In the genomic region with DNA sequence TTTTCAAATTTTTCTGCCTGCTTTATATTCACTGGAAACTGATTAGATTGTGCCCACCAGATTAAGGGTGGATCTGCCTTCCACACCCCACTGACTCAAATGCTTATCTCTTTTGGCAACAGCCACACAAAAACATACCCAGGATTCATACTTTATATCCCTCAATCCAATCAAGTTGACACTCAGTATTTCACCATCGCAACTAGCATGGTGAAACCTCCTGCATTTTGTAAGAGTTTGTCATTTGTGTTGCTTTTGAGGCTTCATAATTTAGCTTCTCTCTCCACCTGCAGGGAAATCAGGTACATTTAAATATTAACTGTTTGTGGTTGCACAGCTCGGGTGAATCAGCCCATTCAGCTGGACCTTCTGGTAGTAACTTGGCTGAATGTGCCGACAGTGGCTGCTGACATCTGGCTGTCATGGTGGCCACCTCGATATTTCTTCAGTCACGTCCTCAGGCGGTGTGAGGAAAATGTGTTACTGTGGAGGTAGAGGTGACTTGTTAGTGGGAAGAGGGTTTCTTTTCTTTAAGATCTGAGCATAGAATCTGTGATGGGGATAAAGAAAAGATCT, we compare ENCODE assay signal across 21 cellular contexts.
"Had no signal": no experiment of that assay in that cellular context is flagged by ENCODE, and none has a peak within 500 bp of the region (broad histone marks: within the 10 kb centered on the region; RNA-seq: fewer than 3 reads in every experiment).

No MANE protein-coding gene starts in this region.

- H3K27ac Mint-ChIP-seq: naive B cell had no signal

- ATAC-seq: heart right ventricle, sciatic nerve had no signal

- DNase-seq: effector memory CD4-positive, alpha-beta T cell; esophagus squamous epithelium; foreskin melanocyte; heart right ventricle; hypothalamus; islet precursor cell; left lung; lower lobe of right lung; mesendoderm; naive B cell; spleen; stimulated activated CD4-positive, alpha-beta T cell treated with anti-CD3 and anti-CD28 coated beads, Interleukin-15, amount 100 ng/mL, for 24 hours; stimulated activated CD4-positive, alpha-beta T cell treated with anti-CD3 and anti-CD28 coated beads, Interleukin-1b, Interleukin-23, amount 100 ng/mL, for 48 hours; stimulated activated CD4-positive, alpha-beta T cell treated with anti-CD3 and anti-CD28 coated beads, Interleukin-4, amount 100 ng/mL, for 4 hours; stimulated activated naive CD4-positive, alpha-beta T cell; stomach; substantia nigra; transverse colon had no signal

- H3K4me3 Mint-ChIP-seq: central memory CD8-positive, alpha-beta T cell; naive B cell had no signal

- H3K4me1 Mint-ChIP-seq: central memory CD8-positive, alpha-beta T cell; naive B cell had no signal

- H3K9me3 Mint-ChIP-seq: central memory CD8-positive, alpha-beta T cell; naive B cell had no signal

- H3K4me3 ChIP-seq: esophagus squamous epithelium, heart right ventricle, left lung, lower lobe of right lung, spleen, stomach, thoracic aorta, transverse colon had no signal

- H3K36me3 Mint-ChIP-seq: naive B cell had no signal
